8 cellular contexts compared by ENCODE assay signal in genomic region chr11:33015621-33016551, GRCh38.
DNase-seq lines count a peak whose midpoint lies in the region; ATAC-seq and TF ChIP-seq lines count a peak whose summit lies in the region.

Gene DEPDC7, plus strand, starts transcription at chr11:33015878. Its CDS starts 78 bp downstream, at chr11:33015956.

- peak; percentile 90 for DNase-seq in DMS53 (lab: John Stamatoyannopoulos, UW)
- peak; percentile 94 for DNase-seq in KBM-7
- peak; percentile 87 for DNase-seq in RWPE2 (ENCODE audit: low spot score)
- DNase-seq in activated naive CD4-positive, alpha-beta T cell treated with Interleukin-2 at 50 U/mL for 16 hours: peak; percentile 75
- DNase-seq in globus pallidus (ENCODE audit: low spot score): peak; percentile 92

- in situ Hi-C loops in KBM-7 (cut with MboI; ENCODE audit: low pct_unique_long_range_greater_than_20kb, low sequenced_read_pairs): no loop called here

- H3K4me1 ChIP-seq in RWPE2 (ENCODE audit: insufficient read depth, poor library complexity, severe bottlenecking) (peaks cover 19% of the 10 kb centered on the region), neutrophil (ENCODE audit: control insufficient read depth in 1 of 2, insufficient read depth in 1 of 2, low read depth in 1 of 2, low read length in 1 of 2) (peaks cover 8 to 15% of the 10 kb centered on the region in 2 experiments), stomach smooth muscle (ENCODE audit: control insufficient read depth, insufficient read depth, low read length) (peaks cover 10% of the 10 kb centered on the region)

- peak within 1 kb of the TSS; percentile 56 for H3K4me3 ChIP-seq in RWPE2 (ENCODE audit: severe bottlenecking)
- peak within 1 kb of the TSS; percentile 66 for H3K4me3 ChIP-seq in neutrophil (ENCODE audit: low read depth in 1 of 2, low read length in 1 of 2)
- H3K4me3 ChIP-seq in stomach smooth muscle (ENCODE audit: low read length in 2 of 2): peak within 1 kb of the TSS; percentile 81 to 82

- H3K27me3 ChIP-seq in RWPE2 (ENCODE audit: insufficient read depth, poor library complexity, severe bottlenecking) (no peaks in the 10 kb centered on the region), neutrophil (peaks cover 40% of the 10 kb centered on the region), stomach smooth muscle (ENCODE audit: control insufficient read depth in 1 of 2, insufficient read depth in 2 of 2, low read length in 2 of 2) (no peaks in the 10 kb centered on the region)

- H3K9me3 ChIP-seq in RWPE2 (ENCODE audit: severe bottlenecking) (no peaks in the 10 kb centered on the region), neutrophil (no peaks in the 10 kb centered on the region), stomach smooth muscle (ENCODE audit: control insufficient read depth in 2 of 2, low read length in 2 of 2) (no peaks in the 10 kb centered on the region)

- peak within 1 kb of the TSS; percentile 69 for H3K27ac ChIP-seq in RWPE2 (ENCODE audit: poor library complexity, severe bottlenecking)
- H3K27ac ChIP-seq in neutrophil: no peak within 1 kb of the TSS
- peak within 1 kb of the TSS; percentile 46 for H3K27ac ChIP-seq in stomach smooth muscle (ENCODE audit: low read length)

- H3K36me3 ChIP-seq in RWPE2 (ENCODE audit: low read depth) (no peaks in the 10 kb centered on the region), neutrophil (no peaks in the 10 kb centered on the region), stomach smooth muscle (ENCODE audit: control insufficient read depth in 2 of 2, insufficient read depth in 2 of 2, low read length in 2 of 2) (no peaks in the 10 kb centered on the region)

- no peak for TF ChIP-seq CTCF in RWPE2 (IDR thresholded peaks at IDR 0.05; ENCODE audit: poor library complexity, severe bottlenecking)
- no peak for TF ChIP-seq CTCF in neutrophil (IDR thresholded peaks at IDR 0.05)

- H3K9ac ChIP-seq in stomach smooth muscle (ENCODE audit: low read length in 2 of 2): peak within 1 kb of the TSS; percentile 49 to 68

- peak; percentile 62 for ATAC-seq in GM21717 (IDR thresholded peaks at IDR 0.05; ENCODE audit: unreplicated experiment)
- ATAC-seq in RWPE2 (ENCODE audit: low read depth): peak; percentile 70
